In the genomic region with DNA sequence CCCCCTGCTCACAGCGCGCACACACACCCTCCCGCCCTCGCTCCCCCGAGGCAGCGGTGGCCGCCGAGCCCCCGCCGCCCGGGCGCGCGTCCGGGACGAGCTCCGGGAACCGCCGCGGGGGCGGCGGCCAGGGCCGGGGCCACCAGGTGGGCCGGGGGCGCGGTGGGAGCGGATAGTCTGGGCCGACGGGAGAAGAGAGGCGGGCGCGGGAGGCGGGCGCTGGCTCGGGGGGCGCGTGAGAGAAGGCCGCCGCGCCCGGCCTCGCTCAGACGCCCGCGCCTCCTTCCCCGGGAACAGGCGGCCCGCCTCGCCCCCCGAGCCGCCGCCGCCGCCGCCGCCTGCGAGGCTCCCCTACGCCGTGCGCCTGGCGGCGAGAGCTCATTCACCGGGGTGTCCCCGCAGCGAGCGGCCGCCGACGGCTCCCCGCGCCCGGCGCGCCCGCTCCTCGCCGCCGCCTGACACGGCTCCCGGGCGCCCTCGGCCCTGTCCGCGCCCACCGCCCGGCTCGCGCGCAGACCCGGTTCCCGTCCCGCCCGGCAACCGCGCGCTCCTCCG, we compare ENCODE assay signal across 1 cellular context.
TF ChIP-seq lines count a peak whose summit lies in the region.

TSS of gene GNAQ (minus strand) at position 541 of the 555 bp plus-strand sequence. CDS start 576 bp downstream, outside the sequence.

TF ChIP-seq in HEK293, 187 proteins besides CTCF, POLR2A, EP300 and RAD21 (continued from another document):
- TF ChIP-seq PRDM10 (tag by site-specific recombination; IDR thresholded peaks at IDR 0.05) = no peak
